In genomic region chr20:34817801-34818200, GRCh38 we compare ENCODE assay signal across 30 cellular contexts.
"Had no signal": no experiment of that assay in that cellular context is flagged by ENCODE, and none has a peak within 500 bp of the region (broad histone marks: within the 10 kb centered on the region; RNA-seq: fewer than 3 reads in every experiment).

No MANE protein-coding gene starts in this region.

- H3K27me3 ChIP-seq: ascending aorta, breast epithelium, cardiac muscle cell, colonic mucosa, esophagus muscularis mucosa, foreskin keratinocyte, gastrocnemius medialis, heart left ventricle had no signal

- H3K4me1 ChIP-seq: breast epithelium, colonic mucosa had no signal

- H3K4me3 ChIP-seq: ascending aorta, breast epithelium, cardiac muscle cell, colonic mucosa, esophagus muscularis mucosa, gastrocnemius medialis, heart left ventricle had no signal

- H3K27ac ChIP-seq: ascending aorta, breast epithelium, cardiac muscle cell, colonic mucosa, esophagus muscularis mucosa, foreskin keratinocyte, gastrocnemius medialis, heart left ventricle had no signal

- DNase-seq: activated CD4-positive, alpha-beta memory T cell treated with anti-CD3 and anti-CD28 coated beads for 36 hours; activated CD4-positive, alpha-beta T cell treated with anti-CD3 and anti-CD28 coated beads for 36 hours; activated CD4-positive, alpha-beta T cell treated with anti-CD3 and anti-CD28 coated beads, Interleukin-2, amount 10 ng/mL, durations not matched to agents 24 days and 14 days; activated CD4-positive, CD25-positive, alpha-beta regulatory T cell; activated CD4-positive, CD25-positive, alpha-beta regulatory T cell treated with anti-CD3 and anti-CD28 coated beads, Interleukin-2, amount 50 U/mL, for 72 hours; activated CD8-positive, alpha-beta memory T cell treated with anti-CD3 and anti-CD28 coated beads, Interleukin-2, amount 10 ng/mL, durations not matched to agents 7 days and 5 days; activated CD8-positive, alpha-beta memory T cell treated with anti-CD3 and anti-CD28 coated beads, Interleukin-2, amount 50 U/mL, for 4 hours; activated CD8-positive, alpha-beta T cell treated with anti-CD3 and anti-CD28 coated beads, Interleukin-2, amount 10 ng/mL, durations not matched to agents 7 days and 5 days; activated effector memory CD4-positive, alpha-beta T cell treated with anti-CD3 and anti-CD28 coated beads, Interleukin-2, amount 50 U/mL, for 16 hours; activated naive CD4-positive, alpha-beta T cell; activated naive CD4-positive, alpha-beta T cell treated with anti-CD3 and anti-CD28 coated beads, Interleukin-2, amount 10 ng/mL, durations not matched to agents 7 days and 5 days; activated naive CD8-positive, alpha-beta T cell treated with anti-CD3 and anti-CD28 coated beads, Interleukin-2, amount 10 ng/mL, durations not matched to agents 7 days and 5 days; activated T-cell treated with anti-CD3 and anti-CD28 coated beads, Interleukin-2, amount 50 U/mL, for 1 hour; activated T-cell treated with anti-CD3 and anti-CD28 coated beads, Interleukin-2, amount 50 U/mL, for 48 hours; central memory CD4-positive, alpha-beta T cell; cerebellar nuclear complex; colonic mucosa; effector memory CD8-positive, alpha-beta T cell; erythroblast; foreskin keratinocyte; gastrocnemius medialis; glutamatergic neuron; heart left ventricle; T-helper 1 cell; T-helper 17 cell; T1000 had no signal

- H3K36me3 ChIP-seq: ascending aorta, breast epithelium, cardiac muscle cell, colonic mucosa, esophagus muscularis mucosa, gastrocnemius medialis had no signal

- H3K9me3 ChIP-seq: ascending aorta, breast epithelium, colonic mucosa, esophagus muscularis mucosa, gastrocnemius medialis had no signal
